Comparison of ENCODE assay signal across 19 cellular contexts in genomic region chr2:40284797-40285196, GRCh38.
DNase-seq lines count a peak whose midpoint lies in the region; ATAC-seq and TF ChIP-seq lines count a peak whose summit lies in the region.
"Had no signal": no experiment of that assay in that cellular context is flagged by ENCODE, and none has a peak within 500 bp of the region (broad histone marks: within the 10 kb centered on the region; RNA-seq: fewer than 3 reads in every experiment).

No MANE protein-coding gene starts in this region.

- no peak overlapping the region for H3K4me3 Mint-ChIP-seq in memory B cell
- H3K4me3 Mint-ChIP-seq in stimulated activated effector memory CD8-positive, alpha-beta T cell treated with anti-CD3 and anti-CD28 coated beads, Interleukin-12 subunit alpha, Interleukin-12 subunit beta, amount 100 ng/mL, for 72 hours = no peak overlapping the region

- no peaks in the 10 kb centered on the region for H3K27me3 Mint-ChIP-seq in memory B cell

- no peak overlapping the region for H3K27ac ChIP-seq in GM23248
- H3K27ac ChIP-seq: C4-2B, upper lobe of right lung, WERI-Rb-1 had no signal

- H4K20me1 ChIP-seq in GM23248 (ENCODE audit: insufficient read depth) = no peaks in the 10 kb centered on the region

- no peaks in the 10 kb centered on the region for H3K9me2 ChIP-seq in GM23248 (ENCODE audit: insufficient read depth)

- H3K4me1 ChIP-seq in BE2C (peaks cover 17% of the 10 kb centered on the region), GM23248 (ENCODE audit: insufficient read depth) (peaks cover 51% of the 10 kb centered on the region)

- H3K4me2 ChIP-seq in GM23248 (ENCODE audit: unreplicated experiment) = no peak overlapping the region

- no peaks in the 10 kb centered on the region for H3K36me3 ChIP-seq in BE2C
- H3K36me3 ChIP-seq in GM23248 (ENCODE audit: low read depth) = no peaks in the 10 kb centered on the region
- H3K36me3 ChIP-seq: upper lobe of right lung, WERI-Rb-1 had no signal

- DNase-seq in BE2C (no peak), GM23248 (peak; percentile 46), astrocyte of the spinal cord (ENCODE audit: low read depth, low spot score) (no peak), memory B cell (ENCODE audit: low spot score in 2 of 2) (no peak), SHP77 treated with DMSO at 0.1 percent for 48 hours (lab: John Stamatoyannopoulos, UW) (no peak), NOMO-1 treated with dmso at 0.1 percent for 144 hours (lab: John Stamatoyannopoulos, UW; ENCODE audit: unreplicated experiment) (no peak)
- DNase-seq in stimulated activated effector memory CD8-positive, alpha-beta T cell treated with anti-CD3 and anti-CD28 coated beads, Interleukin-12 subunit alpha, Interleukin-12 subunit beta, amount 100 ng/mL, for 72 hours (ENCODE audit: low spot score in 2 of 2) = no peak
- DNase-seq: anterior cingulate cortex; DMS79 treated with DMSO at 0.1 percent for 48 hours; foreskin melanocyte; NCI-H1048; NCI-H446; small intestine; stimulated activated naive CD4-positive, alpha-beta T cell; SW 1271; upper lobe of right lung; WERI-Rb-1 had no signal

- no peak for ATAC-seq in memory B cell (ENCODE audit: low read depth)
- ATAC-seq in HG02840 (IDR thresholded peaks at IDR 0.05; ENCODE audit: low FRiP score, unreplicated experiment) = no peak
- ATAC-seq in stimulated activated effector memory CD8-positive, alpha-beta T cell treated with anti-CD3 and anti-CD28 coated beads, Interleukin-12 subunit alpha, Interleukin-12 subunit beta, amount 100 ng/mL, for 72 hours = no peak
- ATAC-seq: upper lobe of right lung had no signal

- peak; percentile 22 for TF ChIP-seq CTCF in BE2C (IDR thresholded peaks at IDR 0.05; ENCODE audit: low read depth, low read length)
- peak; percentile 0 for TF ChIP-seq CTCF in astrocyte of the spinal cord (IDR thresholded peaks at IDR 0.05; ENCODE audit: low read depth, low read length)

- H3K4me3 ChIP-seq in BE2C (ENCODE audit: low read depth, low read length) (no peak overlapping the region), GM23248 (no peak overlapping the region), astrocyte of the spinal cord (ENCODE audit: low read depth, low read length) (no peak overlapping the region)
- H3K4me3 ChIP-seq: upper lobe of right lung had no signal

- in situ Hi-C loops in GM23248 (cut with MboI) (no loop called here), astrocyte of the spinal cord (cut with HindIII; ENCODE audit: low sequenced_read_pairs) (no loop called here)

- no peaks in the 10 kb centered on the region for H3K36me3 Mint-ChIP-seq in memory B cell
- H3K36me3 Mint-ChIP-seq in stimulated activated effector memory CD8-positive, alpha-beta T cell treated with anti-CD3 and anti-CD28 coated beads, Interleukin-12 subunit alpha, Interleukin-12 subunit beta, amount 100 ng/mL, for 72 hours = no peaks in the 10 kb centered on the region

- H3K9ac ChIP-seq in GM23248 = no peak overlapping the region

- H3K9me3 ChIP-seq in BE2C (no peaks in the 10 kb centered on the region), GM23248 (ENCODE audit: low read depth) (no peaks in the 10 kb centered on the region)
- H3K9me3 ChIP-seq: upper lobe of right lung had no signal

- 92 to 100% methylated on average over 1 of the region's 1 CpG for WGBS in GM23248 (ENCODE audit: low coverage in 1 of 2, low lambda C conversion rate in 2 of 2, missing lambda C conversion rate in 2 of 2), 2 experiments

- 0 out of 2 replicates have a peak overlapping the region, but pooled peaks have one; percentile 6 for H2AFZ ChIP-seq in GM23248

- no peaks in the 10 kb centered on the region for H3K79me2 ChIP-seq in GM23248 (ENCODE audit: insufficient read depth)

- H3K27me3 ChIP-seq in BE2C = no peaks in the 10 kb centered on the region
- no peaks in the 10 kb centered on the region for H3K27me3 ChIP-seq in GM23248 (replicated peaks; ENCODE audit: insufficient read depth)
- H3K27me3 ChIP-seq: upper lobe of right lung had no signal

- H3K9me3 Mint-ChIP-seq in memory B cell = no peaks in the 10 kb centered on the region
- no peaks in the 10 kb centered on the region for H3K9me3 Mint-ChIP-seq in stimulated activated effector memory CD8-positive, alpha-beta T cell treated with anti-CD3 and anti-CD28 coated beads, Interleukin-12 subunit alpha, Interleukin-12 subunit beta, amount 100 ng/mL, for 72 hours

- H3F3A ChIP-seq in GM23248 (ENCODE audit: insufficient read depth) = peaks cover 37% of the 10 kb centered on the region

- peak overlapping the region; percentile 9 for H3K27ac Mint-ChIP-seq in memory B cell
- H3K27ac Mint-ChIP-seq in stimulated activated effector memory CD8-positive, alpha-beta T cell treated with anti-CD3 and anti-CD28 coated beads, Interleukin-12 subunit alpha, Interleukin-12 subunit beta, amount 100 ng/mL, for 72 hours = no peak overlapping the region

- H3K4me1 Mint-ChIP-seq in memory B cell = peaks cover 15% of the 10 kb centered on the region
- no peaks in the 10 kb centered on the region for H3K4me1 Mint-ChIP-seq in stimulated activated effector memory CD8-positive, alpha-beta T cell treated with anti-CD3 and anti-CD28 coated beads, Interleukin-12 subunit alpha, Interleukin-12 subunit beta, amount 100 ng/mL, for 72 hours
